Comparison of ENCODE assay signal across 2 cellular contexts in the genomic region with DNA sequence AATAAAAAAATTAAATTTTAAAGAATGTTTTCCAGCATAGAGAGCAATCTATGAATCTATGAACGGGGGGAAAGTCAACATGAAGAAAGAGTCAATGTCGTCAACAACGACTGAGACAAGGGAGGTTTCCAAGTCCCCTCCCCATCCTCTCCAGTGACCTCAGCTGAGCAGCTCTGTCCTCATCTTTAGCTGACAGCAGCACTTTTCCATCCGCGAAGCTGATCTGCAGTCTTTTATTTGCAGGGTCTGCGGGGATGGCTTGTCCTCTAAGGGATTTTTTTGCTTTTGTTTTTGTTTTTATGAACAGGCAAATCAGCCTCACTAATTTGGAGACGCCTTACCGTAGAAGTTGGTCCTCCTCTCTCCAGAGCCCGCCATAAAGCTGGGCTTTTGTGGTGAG.
TF ChIP-seq lines count a peak whose summit lies in the region.

No MANE protein-coding gene starts in this region.

TF ChIP-seq in IMR-90, 13 proteins besides CTCF, POLR2A, EP300 and RAD21:
- TF ChIP-seq MAFK (IDR thresholded peaks at IDR 0.05; ENCODE audit: low read depth, low read length) (peak; percentile 50; the same call in 1 of the 2 replicates), SMC3 (IDR thresholded peaks at IDR 0.05; ENCODE audit: low read depth, low read length) (no peak), MXI1 (IDR thresholded peaks at IDR 0.05; ENCODE audit: borderline replicate concordance, low read depth, low read length) (no peak), NFE2L2 (IDR thresholded peaks at IDR 0.05; ENCODE audit: low read depth, low read length) (no peak)

TF ChIP-seq in HepG2, 621 proteins besides CTCF, POLR2A, EP300 and RAD21:
- TF ChIP-seq ZNF224 (CRISPR knock-in tag; IDR thresholded peaks at IDR 0.05) (no peak), BHLHE40 (IDR thresholded peaks at IDR 0.05; ENCODE audit: low read length) (no peak), ZNF143 (CRISPR knock-in tag; IDR thresholded peaks at IDR 0.05) (no peak), SIN3A (IDR thresholded peaks at IDR 0.05; ENCODE audit: borderline replicate concordance, low read depth, low read length) (no peak), MAFK (conservative IDR thresholded peaks at IDR 0.05 in 1 of 2, IDR thresholded peaks at IDR 0.05 in 1 of 2; ENCODE audit: low read length in 2 of 2) (peak in 1 of 2 experiments; percentile 41; a peak in 1 of 4 replicates), MAFF (IDR thresholded peaks at IDR 0.05; ENCODE audit: low read depth, low read length) (0 out of 2 replicates have a peak, but pooled peaks have one; percentile 6), PTBP1 (IDR thresholded peaks at IDR 0.05; ENCODE audit: low read depth, low read length, poor library complexity, severe bottlenecking) (no peak)
- TF ChIP-seq, protein P1, sequence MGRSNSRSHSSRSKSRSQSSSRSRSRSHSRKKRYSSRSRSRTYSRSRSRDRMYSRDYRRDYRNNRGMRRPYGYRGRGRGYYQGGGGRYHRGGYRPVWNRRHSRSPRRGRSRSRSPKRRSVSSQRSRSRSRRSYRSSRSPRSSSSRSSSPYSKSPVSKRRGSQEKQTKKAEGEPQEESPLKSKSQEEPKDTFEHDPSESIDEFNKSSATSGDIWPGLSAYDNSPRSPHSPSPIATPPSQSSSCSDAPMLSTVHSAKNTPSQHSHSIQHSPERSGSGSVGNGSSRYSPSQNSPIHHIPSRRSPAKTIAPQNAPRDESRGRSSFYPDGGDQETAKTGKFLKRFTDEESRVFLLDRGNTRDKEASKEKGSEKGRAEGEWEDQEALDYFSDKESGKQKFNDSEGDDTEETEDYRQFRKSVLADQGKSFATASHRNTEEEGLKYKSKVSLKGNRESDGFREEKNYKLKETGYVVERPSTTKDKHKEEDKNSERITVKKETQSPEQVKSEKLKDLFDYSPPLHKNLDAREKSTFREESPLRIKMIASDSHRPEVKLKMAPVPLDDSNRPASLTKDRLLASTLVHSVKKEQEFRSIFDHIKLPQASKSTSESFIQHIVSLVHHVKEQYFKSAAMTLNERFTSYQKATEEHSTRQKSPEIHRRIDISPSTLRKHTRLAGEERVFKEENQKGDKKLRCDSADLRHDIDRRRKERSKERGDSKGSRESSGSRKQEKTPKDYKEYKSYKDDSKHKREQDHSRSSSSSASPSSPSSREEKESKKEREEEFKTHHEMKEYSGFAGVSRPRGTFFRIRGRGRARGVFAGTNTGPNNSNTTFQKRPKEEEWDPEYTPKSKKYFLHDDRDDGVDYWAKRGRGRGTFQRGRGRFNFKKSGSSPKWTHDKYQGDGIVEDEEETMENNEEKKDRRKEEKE (IDR thresholded peaks at IDR 0.05), result no peak
